In genomic region chr4:154744341-154744948, GRCh38 we compare ENCODE assay signal across 1 cellular context.
TF ChIP-seq lines count a peak whose summit lies in the region.

No MANE protein-coding gene starts in this region.

TF ChIP-seq in SK-N-SH, 30 proteins besides CTCF, POLR2A, EP300 and RAD21 (continued from another document):
- TF ChIP-seq USF1 (IDR thresholded peaks at IDR 0.05; ENCODE audit: borderline replicate concordance, low read depth) (no peak), EZH2phosphoT487 (IDR thresholded peaks at IDR 0.05; ENCODE audit: borderline replicate concordance, low read depth) (no peak), RFX5 (IDR thresholded peaks at IDR 0.05; ENCODE audit: low read length) (no peak), SMC3 (IDR thresholded peaks at IDR 0.05; ENCODE audit: low read depth, low read length) (no peak), GABPA (IDR thresholded peaks at IDR 0.05; ENCODE audit: low read depth) (no peak), ELF1 (IDR thresholded peaks at IDR 0.05) (no peak), TEAD4 (IDR thresholded peaks at IDR 0.05; ENCODE audit: borderline replicate concordance, insufficient read depth) (no peak), RCOR1 (IDR thresholded peaks at IDR 0.05; ENCODE audit: low read length) (no peak), MEF2A (IDR thresholded peaks at IDR 0.05; ENCODE audit: borderline replicate concordance, low read depth) (no peak), MAX (IDR thresholded peaks at IDR 0.05; ENCODE audit: low read depth) (no peak)
- TF ChIP-seq, protein P1, sequence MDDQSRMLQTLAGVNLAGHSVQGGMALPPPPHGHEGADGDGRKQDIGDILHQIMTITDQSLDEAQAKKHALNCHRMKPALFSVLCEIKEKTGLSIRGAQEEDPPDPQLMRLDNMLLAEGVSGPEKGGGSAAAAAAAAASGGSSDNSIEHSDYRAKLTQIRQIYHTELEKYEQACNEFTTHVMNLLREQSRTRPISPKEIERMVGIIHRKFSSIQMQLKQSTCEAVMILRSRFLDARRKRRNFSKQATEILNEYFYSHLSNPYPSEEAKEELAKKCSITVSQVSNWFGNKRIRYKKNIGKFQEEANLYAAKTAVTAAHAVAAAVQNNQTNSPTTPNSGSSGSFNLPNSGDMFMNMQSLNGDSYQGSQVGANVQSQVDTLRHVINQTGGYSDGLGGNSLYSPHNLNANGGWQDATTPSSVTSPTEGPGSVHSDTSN (IDR thresholded peaks at IDR 0.05) = no peak
TF ChIP-seq in SK-N-SH: peak in this region for 0.
